Comparison of ENCODE assay signal across 20 cellular contexts in genomic region chr5:23510434-23510833, GRCh38. TPM values are rescaled to one million over a fixed set of nuclear protein-coding genes. Genes with fewer than 3 reads are reported as not detected.
"Had no signal": no experiment of that assay in that cellular context is flagged by ENCODE, and none has a peak within 500 bp of the region (broad histone marks: within the 10 kb centered on the region; RNA-seq: fewer than 3 reads in every experiment).

No MANE protein-coding gene starts in this region.

RNA-seq across cellular contexts. Expression of gene PRDM9, which starts 3.0 kb away (rescaled TPM):
- total RNA-seq: activated naive CD4-positive, alpha-beta T cell treated with anti-CD3 and anti-CD28 coated beads for 36 hours; activated naive CD4-positive, alpha-beta T cell treated with anti-CD3 and anti-CD28 coated beads, Interleukin-2, amount 50 U/mL, for 72 hours; activated naive CD8-positive, alpha-beta T cell treated with anti-CD3 and anti-CD28 coated beads for 36 hours; activated naive CD8-positive, alpha-beta T cell treated with anti-CD3 and anti-CD28 coated beads, Interleukin-2, amount 10 ng/mL, durations not matched to agents 7 days and 5 days; activated T-cell treated with anti-CD3 and anti-CD28 coated beads, Interleukin-2, amount 50 U/mL, for 4 hours; activated T-cell treated with anti-CD3 and anti-CD28 coated beads, Interleukin-2, amount 50 U/mL, for 72 hours; activated T-helper 1 cell treated with anti-CD3 and anti-CD28 coated beads, Interleukin-12 subunit alpha, Interleukin-12 subunit beta, Interleukin-2, Interleukin-4 antibody, amounts not matched to agents 30 ng/mL and 10 ng/mL and 1 ng/mL, durations not matched to agents 14 hours and 24 hours and 36 hours; activated T-helper 17 cell treated with anti-CD3 and anti-CD28 coated beads, Interleukin-2, amount 50 U/mL, for 72 hours; activated T-helper 2 cell treated with anti-CD3 and anti-CD28 coated beads, Interferon-gamma antibody, Interleukin-2, Interleukin-4, amounts not matched to agents 10 μg/mL and 5 μg/mL and 100 μg/mL, durations not matched to agents 14 hours and 24 hours and 36 hours; adrenal gland; aorta; ascending aorta; astrocyte; body of pancreas; breast epithelium; cardiac muscle cell; cardiac septum; cerebellum; chondrocyte had no signal
- polyA plus RNA-seq: adipose tissue, adrenal gland, cardiac muscle cell had no signal
